Comparison of ENCODE assay signal across 8 cellular contexts in genomic region chr11:62727007-62727832, GRCh38. TPM values are rescaled to one million over a fixed set of nuclear protein-coding genes. Genes with fewer than 3 reads are reported as not detected.
DNase-seq lines count a peak whose midpoint lies in the region; ATAC-seq, FAIRE-seq and TF ChIP-seq lines count a peak whose summit lies in the region.

HNRNPUL2 (minus strand) TSS chr11:62727457; CDS start chr11:62727156, 301 bp downstream.

- 0% methylated on average over 67 to 94 of the region's 94 CpGs for WGBS in psoas muscle, 3 donors

- in situ Hi-C loops in GM13977 (cut with MboI; ENCODE audit: low pct_unique_long_range_greater_than_20kb, low sequenced_read_pairs, unreplicated experiment), result no loop called here

- peak within 1 kb of the TSS; percentile 91 for H3K4me3 ChIP-seq in left ventricle myocardium inferior
- peak within 1 kb of the TSS; percentile 76 for H3K4me3 ChIP-seq in psoas muscle

- H3K27me3 ChIP-seq in left ventricle myocardium inferior (ENCODE audit: low read depth) (no peaks in the 10 kb centered on the region), psoas muscle (ENCODE audit: insufficient read depth in 3 of 3, low read length in 2 of 3) (no peaks in the 10 kb centered on the region)

- peak; percentile 40 for FAIRE-seq in urothelium cell line (lab: Jason Lieb, UNC)

- H3K9me3 ChIP-seq in left ventricle myocardium inferior (replicated peaks) (no peaks in the 10 kb centered on the region), psoas muscle (no peaks in the 10 kb centered on the region)

- H3K36me3 ChIP-seq in left ventricle myocardium inferior, result peaks cover 31% of the 10 kb centered on the region
- H3K36me3 ChIP-seq in psoas muscle (ENCODE audit: insufficient read depth in 1 of 2, low read depth in 1 of 2), result peaks cover 7 to 37% of the 10 kb centered on the region in 2 donors

- intact Hi-C loops in left ventricle myocardium inferior (cut with micrococcal nuclease), result loop anchor here (10.0 kb wide), 1 partner anchor 108 kb away; the partner anchor contains the start of genes STX5, TEX54 and WDR74
- intact Hi-C loops in psoas muscle (cut with DNase I), result loop anchor here (5.0 kb wide), 2 partner anchors 35 to 40 kb away; partner anchors contain the start of gene POLR2G (in 1 of the 2)

- ATAC-seq in HG02884 (IDR thresholded peaks at IDR 0.05; ENCODE audit: unreplicated experiment) (peak; percentile 60), psoas muscle (peak; percentile 92 to 94 (median 94))

- no peak for TF ChIP-seq CTCF in GM13977 (IDR thresholded peaks at IDR 0.05; ENCODE audit: extremely low read depth, insufficient read depth, missing control alignments)
- no peak for TF ChIP-seq CTCF in left ventricle myocardium inferior (IDR thresholded peaks at IDR 0.05; ENCODE audit: borderline replicate concordance)
- no peak for TF ChIP-seq CTCF in psoas muscle (IDR thresholded peaks at IDR 0.05)

- no peaks in the 10 kb centered on the region for H3K27me3 Mint-ChIP-seq in T-helper 1 cell treated with Interleukin-12 subunit alpha and Interleukin-12 subunit beta and Interleukin-4 antibody, amounts not matched to agents 30 μg/mL and 1 μg/mL, for 36 hours (ENCODE audit: low read depth)

- DNase-seq in GM13977 (ENCODE audit: low spot score) (peak; percentile 99), NCI-H1694 (lab: John Stamatoyannopoulos, UW) (peak; percentile 94), amniotic stem cell (lab: John Stamatoyannopoulos, UW) (peak; percentile 98), left ventricle myocardium inferior (peak; percentile 99), psoas muscle (peak; percentile 99), urothelium cell line (ENCODE audit: low spot score) (peak; percentile 98)

- H3K27ac Mint-ChIP-seq in T-helper 1 cell treated with Interleukin-12 subunit alpha and Interleukin-12 subunit beta and Interleukin-4 antibody, amounts not matched to agents 30 μg/mL and 1 μg/mL, for 36 hours, result peak within 1 kb of the TSS; percentile 99

- H3K36me3 Mint-ChIP-seq in T-helper 1 cell treated with Interleukin-12 subunit alpha and Interleukin-12 subunit beta and Interleukin-4 antibody, amounts not matched to agents 30 μg/mL and 1 μg/mL, for 36 hours (ENCODE audit: low read depth), result peaks cover 49% of the 10 kb centered on the region

- H3K4me1 ChIP-seq in left ventricle myocardium inferior, result peaks cover 87% of the 10 kb centered on the region
- peaks cover 38% of the 10 kb centered on the region for H3K4me1 ChIP-seq in psoas muscle

- H3K4me1 Mint-ChIP-seq in T-helper 1 cell treated with Interleukin-12 subunit alpha and Interleukin-12 subunit beta and Interleukin-4 antibody, amounts not matched to agents 30 μg/mL and 1 μg/mL, for 36 hours (ENCODE audit: low read depth), result peaks cover 39% of the 10 kb centered on the region

- H3K4me3 Mint-ChIP-seq in T-helper 1 cell treated with Interleukin-12 subunit alpha and Interleukin-12 subunit beta and Interleukin-4 antibody, amounts not matched to agents 30 μg/mL and 1 μg/mL, for 36 hours, result peak within 1 kb of the TSS; percentile 97

- H3K9me3 Mint-ChIP-seq in T-helper 1 cell treated with Interleukin-12 subunit alpha and Interleukin-12 subunit beta and Interleukin-4 antibody, amounts not matched to agents 30 μg/mL and 1 μg/mL, for 36 hours, result no peaks in the 10 kb centered on the region

- H3K27ac ChIP-seq in left ventricle myocardium inferior (replicated peaks) (peak within 1 kb of the TSS; percentile 95), psoas muscle (peak within 1 kb of the TSS; percentile 98)

RNA-seq across cellular contexts. Expression of gene HNRNPUL2, which starts in this region (rescaled TPM):
- total RNA-seq in left ventricle myocardium inferior (37.6 TPM), psoas muscle (10 to 100 TPM; 27.2 to 39.7 (median 31.4) TPM)
- 10 to 100 TPM; 23.8 to 35.1 (median 25.0) TPM for polyA plus RNA-seq in psoas muscle

Comparison
In these comparisons a context has a peak if more than half of its experiments do, and no peak if none do; other contexts are left out.
1. Peak in every context shown above with its lines: DNase-seq, ATAC-seq, H3K4me3 ChIP-seq and H3K27ac ChIP-seq.